10 cellular contexts compared by ENCODE assay signal in the genomic region with DNA sequence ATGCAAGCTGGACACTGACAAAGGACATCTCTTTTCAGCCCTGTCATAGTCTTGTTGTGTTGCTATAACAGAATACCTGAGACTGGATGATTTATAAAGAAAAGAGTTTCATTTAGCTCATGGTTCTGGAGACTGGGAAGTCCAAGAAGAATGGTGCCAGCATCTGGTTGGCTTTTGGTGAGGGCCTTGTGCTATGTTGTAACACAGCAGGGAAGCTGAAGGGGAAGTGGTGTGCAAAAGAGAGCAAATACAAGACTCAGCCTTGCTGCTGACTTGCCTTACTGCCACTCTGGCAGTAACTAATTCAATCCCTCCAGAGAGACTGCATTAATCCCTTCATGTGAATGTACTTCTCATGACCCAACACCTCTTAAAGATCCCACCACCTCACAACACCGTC.
"Had no signal": no experiment of that assay in that cellular context is flagged by ENCODE, and none has a peak within 500 bp of the region (broad histone marks: within the 10 kb centered on the region; RNA-seq: fewer than 3 reads in every experiment).

No MANE protein-coding gene starts in this region.

- H3K36me3 Mint-ChIP-seq: activated naive CD4-positive, alpha-beta T cell treated with anti-CD3 and anti-CD28 coated beads, Interleukin-2, amount 50 U/mL, for 24 hours; stimulated activated memory B cell treated with anti-CD40 and anti-IgM and Interleukin-4, amounts not matched to agents 10 μg/mL and 1 μg/mL and 100 μg/mL, for 72 hours had no signal

- ATAC-seq: activated CD8-positive, alpha-beta T cell treated with anti-CD3 and anti-CD28 coated beads for 36 hours; activated T-cell treated with anti-CD3 and anti-CD28 coated beads, Interleukin-2, amount 50 U/mL, for 4 hours; pancreas; stimulated activated memory B cell treated with anti-CD40 and anti-IgM and Interleukin-4, amounts not matched to agents 10 μg/mL and 1 μg/mL and 100 μg/mL, for 72 hours had no signal

- H3K27me3 ChIP-seq: adrenal gland, pancreas, tibial artery had no signal

- DNase-seq: activated CD4-positive, alpha-beta T cell treated with anti-CD3 and anti-CD28 coated beads for 48 hours; activated CD8-positive, alpha-beta T cell treated with anti-CD3 and anti-CD28 coated beads for 36 hours; activated effector memory CD4-positive, alpha-beta T cell treated with anti-CD3 and anti-CD28 coated beads, Interleukin-2, amount 50 U/mL, for 16 hours; activated T-cell treated with anti-CD3 and anti-CD28 coated beads, Interleukin-2, amount 50 U/mL, for 4 hours; adrenal gland; endodermal cell; pancreas; tibial artery had no signal

- H3K36me3 ChIP-seq: adrenal gland, pancreas, tibial artery had no signal

- H3K4me3 Mint-ChIP-seq: activated CD8-positive, alpha-beta T cell treated with anti-CD3 and anti-CD28 coated beads for 36 hours; activated naive CD4-positive, alpha-beta T cell treated with anti-CD3 and anti-CD28 coated beads, Interleukin-2, amount 50 U/mL, for 24 hours; activated T-cell treated with anti-CD3 and anti-CD28 coated beads, Interleukin-2, amount 50 U/mL, for 4 hours; endodermal cell; stimulated activated memory B cell treated with anti-CD40 and anti-IgM and Interleukin-4, amounts not matched to agents 10 μg/mL and 1 μg/mL and 100 μg/mL, for 72 hours had no signal

- H3K27ac Mint-ChIP-seq: activated CD8-positive, alpha-beta T cell treated with anti-CD3 and anti-CD28 coated beads for 36 hours; activated naive CD4-positive, alpha-beta T cell treated with anti-CD3 and anti-CD28 coated beads, Interleukin-2, amount 50 U/mL, for 24 hours; endodermal cell; stimulated activated memory B cell treated with anti-CD40 and anti-IgM and Interleukin-4, amounts not matched to agents 10 μg/mL and 1 μg/mL and 100 μg/mL, for 72 hours had no signal

- H3K9me3 ChIP-seq: adrenal gland, pancreas, tibial artery had no signal

- H3K9me3 Mint-ChIP-seq: activated CD8-positive, alpha-beta T cell treated with anti-CD3 and anti-CD28 coated beads for 36 hours; activated naive CD4-positive, alpha-beta T cell treated with anti-CD3 and anti-CD28 coated beads, Interleukin-2, amount 50 U/mL, for 24 hours; activated T-cell treated with anti-CD3 and anti-CD28 coated beads, Interleukin-2, amount 50 U/mL, for 4 hours; endodermal cell; stimulated activated memory B cell treated with anti-CD40 and anti-IgM and Interleukin-4, amounts not matched to agents 10 μg/mL and 1 μg/mL and 100 μg/mL, for 72 hours had no signal

- H3K27ac ChIP-seq: adrenal gland, pancreas, tibial artery had no signal

- H3K4me3 ChIP-seq: adrenal gland, pancreas, tibial artery had no signal
